In the genomic region with DNA sequence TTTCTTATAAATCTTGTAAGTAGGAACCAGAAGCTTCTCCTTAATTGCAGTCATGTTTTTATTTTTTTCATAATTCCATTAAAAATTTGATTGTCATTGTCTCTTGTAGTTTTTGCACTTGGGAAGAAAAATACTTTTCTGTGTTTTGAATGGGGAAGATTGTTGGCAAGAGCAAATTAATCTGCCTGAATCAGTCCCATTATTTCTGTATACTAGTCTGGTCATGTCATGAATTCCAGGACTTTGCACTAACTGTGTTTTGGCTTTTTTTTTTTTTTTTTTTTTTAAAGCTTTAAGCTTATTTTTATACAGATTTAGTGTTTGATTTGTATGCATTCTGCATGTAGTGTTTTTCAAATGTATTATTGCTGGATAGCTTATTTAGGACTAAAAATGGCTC, we compare ENCODE assay signal across 33 cellular contexts.
"Had no signal": no experiment of that assay in that cellular context is flagged by ENCODE, and none has a peak within 500 bp of the region (broad histone marks: within the 10 kb centered on the region; RNA-seq: fewer than 3 reads in every experiment).

No MANE protein-coding gene starts in this region.

- H3K9me3 ChIP-seq: esophagus squamous epithelium, mucosa of descending colon, neutrophil, prostate gland, right atrium auricular region, suprapubic skin, transverse colon, upper lobe of right lung, uterus had no signal

- H3K4me3 ChIP-seq: esophagus squamous epithelium, lung, mucosa of descending colon, prostate gland, right atrium auricular region, smooth muscle cell, suprapubic skin, transverse colon, upper lobe of right lung, uterus had no signal

- H3K4me1 ChIP-seq: parathyroid adenoma, prostate gland, right atrium auricular region, suprapubic skin, transverse colon, upper lobe of right lung had no signal

- H3K36me3 ChIP-seq: prostate gland, uterus had no signal

- H3K27me3 ChIP-seq: esophagus squamous epithelium, neutrophil, right atrium auricular region, suprapubic skin, transverse colon, upper lobe of right lung, uterus had no signal

- H3K27ac ChIP-seq: esophagus squamous epithelium, neutrophil, parathyroid adenoma, prostate gland, right atrium auricular region, suprapubic skin, transverse colon, upper lobe of right lung, uterus had no signal

- H3K4me1 Mint-ChIP-seq: immature natural killer cell; naive B cell; stimulated activated naive CD8-positive, alpha-beta T cell treated with anti-CD3 and anti-CD28 coated beads, Interleukin-15, amount 100 ng/mL, for 72 hours had no signal

- DNase-seq: effector CD8-positive, alpha-beta T cell; endodermal cell; esophagus squamous epithelium; glutamatergic neuron; hypothalamus; immature natural killer cell; kidney; mesenchymal stem cell; mucosa of descending colon; naive B cell; stimulated activated CD4-positive, alpha-beta T cell treated with anti-CD3 and anti-CD28 coated beads, Interleukin-12 subunit alpha, Interleukin-12 subunit beta, amount 100 ng/mL, for 4 hours; stimulated activated CD4-positive, alpha-beta T cell treated with anti-CD3 and anti-CD28 coated beads, Interleukin-1b, Interleukin-23, amount 100 ng/mL, for 48 hours; stimulated activated CD4-positive, alpha-beta T cell treated with anti-CD3 and anti-CD28 coated beads, Interleukin-4, amount 100 ng/mL, for 1 hour; stimulated activated CD8-positive, alpha-beta memory T cell treated with anti-CD3 and anti-CD28 coated beads, Interleukin-4, amount 100 ng/mL, for 48 hours; stimulated activated naive CD4-positive, alpha-beta T cell; stimulated activated naive CD8-positive, alpha-beta T cell treated with anti-CD3 and anti-CD28 coated beads, Interleukin-15, amount 100 ng/mL, for 72 hours; transverse colon; upper lobe of right lung; uterus had no signal

- H3K27ac Mint-ChIP-seq: endodermal cell; immature natural killer cell; stimulated activated naive CD8-positive, alpha-beta T cell treated with anti-CD3 and anti-CD28 coated beads, Interleukin-15, amount 100 ng/mL, for 72 hours had no signal

- H3K27me3 Mint-ChIP-seq: naive B cell; natural killer cell treated with Interleukin-12 subunit alpha and Interleukin-12 subunit beta and Interleukin-15 and Interleukin-18, amount 100 ng/mL, for 72 hours; stimulated activated naive CD8-positive, alpha-beta T cell treated with anti-CD3 and anti-CD28 coated beads, Interleukin-15, amount 100 ng/mL, for 72 hours had no signal

- H3K4me3 Mint-ChIP-seq: endodermal cell; immature natural killer cell; mesothelial cell of epicardium; naive B cell; natural killer cell treated with Interleukin-12 subunit alpha and Interleukin-12 subunit beta and Interleukin-15 and Interleukin-18, amount 100 ng/mL, for 72 hours; neural crest cell; stimulated activated naive CD8-positive, alpha-beta T cell treated with anti-CD3 and anti-CD28 coated beads, Interleukin-15, amount 100 ng/mL, for 72 hours had no signal

- H3K9me3 Mint-ChIP-seq: endodermal cell; immature natural killer cell; mesothelial cell of epicardium; naive B cell; natural killer cell treated with Interleukin-12 subunit alpha and Interleukin-12 subunit beta and Interleukin-15 and Interleukin-18, amount 100 ng/mL, for 72 hours; neural crest cell; stimulated activated naive CD8-positive, alpha-beta T cell treated with anti-CD3 and anti-CD28 coated beads, Interleukin-15, amount 100 ng/mL, for 72 hours had no signal

- ATAC-seq: left lobe of liver; mucosa of descending colon; natural killer cell treated with Interleukin-12 subunit alpha and Interleukin-12 subunit beta and Interleukin-15 and Interleukin-18, amount 100 ng/mL, for 72 hours; sciatic nerve; stimulated activated naive CD8-positive, alpha-beta T cell treated with anti-CD3 and anti-CD28 coated beads, Interleukin-15, amount 100 ng/mL, for 72 hours; upper lobe of right lung had no signal

- FAIRE-seq: colon, endothelial cell of umbilical vein, kidney had no signal
